Comparison of ENCODE assay signal across 19 cellular contexts in genomic region chr2:237618449-237618848, GRCh38. TPM values are rescaled to one million over a fixed set of nuclear protein-coding genes. Genes with fewer than 3 reads are reported as not detected.
DNase-seq lines count a peak whose midpoint lies in the region; ATAC-seq and TF ChIP-seq lines count a peak whose summit lies in the region.
"Had no signal": no experiment of that assay in that cellular context is flagged by ENCODE, and none has a peak within 500 bp of the region (broad histone marks: within the 10 kb centered on the region; RNA-seq: fewer than 3 reads in every experiment).

No MANE protein-coding gene starts in this region.

- H3K27ac ChIP-seq in SJSA1 (peak overlapping the region; percentile 43), sigmoid colon (peak overlapping the region in 3 of 4 donors; percentile 76 to 92 (median 87))
- H3K27ac ChIP-seq: suprapubic skin had no signal

- ATAC-seq in HG03159 (IDR thresholded peaks at IDR 0.05; ENCODE audit: unreplicated experiment) = no peak
- ATAC-seq in stimulated activated naive CD8-positive, alpha-beta T cell treated with anti-CD3 and anti-CD28 coated beads, Interleukin-15, amount 100 ng/mL, for 72 hours = no peak
- no peak for ATAC-seq in GM18870 (IDR thresholded peaks at IDR 0.05; ENCODE audit: unreplicated experiment)

- no peaks in the 10 kb centered on the region for H3K9me3 Mint-ChIP-seq in stimulated activated naive CD8-positive, alpha-beta T cell treated with anti-CD3 and anti-CD28 coated beads, Interleukin-15, amount 100 ng/mL, for 72 hours
- H3K9me3 Mint-ChIP-seq: activated naive CD8-positive, alpha-beta T cell treated with anti-CD3 and anti-CD28 coated beads, Interleukin-2, amount 10 ng/mL, durations not matched to agents 7 days and 5 days; naive B cell had no signal

- CTCF ChIA-PET in BJ (lab: Yijun Ruan, JAX) = no interaction called here

- no peak overlapping the region for H3K4me3 Mint-ChIP-seq in stimulated activated naive CD8-positive, alpha-beta T cell treated with anti-CD3 and anti-CD28 coated beads, Interleukin-15, amount 100 ng/mL, for 72 hours
- H3K4me3 Mint-ChIP-seq: activated naive CD8-positive, alpha-beta T cell treated with anti-CD3 and anti-CD28 coated beads, Interleukin-2, amount 10 ng/mL, durations not matched to agents 7 days and 5 days; naive B cell had no signal

- WGBS in sigmoid colon, 2 donors = 67 to 87% methylated on average over 2 of the region's 2 CpGs

- peaks cover 47% of the 10 kb centered on the region for H3K4me1 Mint-ChIP-seq in stimulated activated naive CD8-positive, alpha-beta T cell treated with anti-CD3 and anti-CD28 coated beads, Interleukin-15, amount 100 ng/mL, for 72 hours

- POLR2A ChIA-PET in BJ (lab: Charles Lee) = no interaction called here

- TF ChIP-seq POLR2A in sigmoid colon (IDR thresholded peaks at IDR 0.05) = no peak

- H3K36me3 ChIP-seq in BJ (ENCODE audit: control insufficient read depth, insufficient read depth, low read length) (no peaks in the 10 kb centered on the region), SJSA1 (no peaks in the 10 kb centered on the region), sigmoid colon (no peaks in the 10 kb centered on the region)
- H3K36me3 ChIP-seq: suprapubic skin had no signal

- peaks cover 55% of the 10 kb centered on the region for H3K4me1 ChIP-seq in SJSA1 (replicated peaks)
- H3K4me1 ChIP-seq in sigmoid colon = peaks cover 0 to 55% (median 39%) of the 10 kb centered on the region in 4 donors

- H3K9me3 ChIP-seq in SJSA1 (replicated peaks) (no peaks in the 10 kb centered on the region), sigmoid colon (no peaks in the 10 kb centered on the region)
- H3K9me3 ChIP-seq: suprapubic skin had no signal

- TF ChIP-seq CTCF in BJ (IDR thresholded peaks at IDR 0.05; ENCODE audit: insufficient read depth, low read depth, low read length) (no peak), sigmoid colon (IDR thresholded peaks at IDR 0.05) (no peak)

- H3K27me3 ChIP-seq in BJ (ENCODE audit: control insufficient read depth, insufficient read depth, low read length) = no peaks in the 10 kb centered on the region
- H3K27me3 ChIP-seq in SJSA1 (replicated peaks) = no peaks in the 10 kb centered on the region
- no peaks in the 10 kb centered on the region for H3K27me3 ChIP-seq in sigmoid colon
- H3K27me3 ChIP-seq: suprapubic skin had no signal

- peak; percentile 59 for DNase-seq in BJ (ENCODE audit: low read depth)
- DNase-seq in SJSA1 (ENCODE audit: low read depth in 1 of 2, low spot score in 2 of 2) = peak in 1 of 2 experiments; percentile 49
- peak; percentile 80 for DNase-seq in fibroblast of peridontal ligament (ENCODE audit: extremely low read depth)
- no peak for DNase-seq in sigmoid colon
- DNase-seq in stimulated activated naive CD4-positive, alpha-beta T cell treated with Interleukin-2 at 50 U/mL for 16 hours (lab: John Stamatoyannopoulos, UW) = no peak
- no peak for DNase-seq in stimulated activated naive CD8-positive, alpha-beta T cell treated with anti-CD3 and anti-CD28 coated beads, Interleukin-15, amount 100 ng/mL, for 72 hours
- DNase-seq: activated naive CD8-positive, alpha-beta T cell treated with anti-CD3 and anti-CD28 coated beads, Interleukin-2, amount 10 ng/mL, durations not matched to agents 7 days and 5 days; naive B cell; NCI-H2029 had no signal

- H3K4me3 ChIP-seq in BJ (ENCODE audit: low read depth, low read length) (no peak overlapping the region), SJSA1 (no peak overlapping the region), sigmoid colon (no peak overlapping the region)
- H3K4me3 ChIP-seq: suprapubic skin had no signal

- H3K27me3 Mint-ChIP-seq in stimulated activated naive CD8-positive, alpha-beta T cell treated with anti-CD3 and anti-CD28 coated beads, Interleukin-15, amount 100 ng/mL, for 72 hours = no peaks in the 10 kb centered on the region

- intact Hi-C loops in sigmoid colon (cut with DNase I) = no loop called here

- H3K27ac Mint-ChIP-seq in stimulated activated naive CD8-positive, alpha-beta T cell treated with anti-CD3 and anti-CD28 coated beads, Interleukin-15, amount 100 ng/mL, for 72 hours = no peak overlapping the region
- H3K27ac Mint-ChIP-seq: activated naive CD8-positive, alpha-beta T cell treated with anti-CD3 and anti-CD28 coated beads, Interleukin-2, amount 10 ng/mL, durations not matched to agents 7 days and 5 days; progenitor cell of endocrine pancreas had no signal

- no peak for TF ChIP-seq EP300 in sigmoid colon (IDR thresholded peaks at IDR 0.05)

RNA-seq across cellular contexts. Expression of gene LRRFIP1, which starts 8.9 kb away (rescaled TPM):
- polyA plus RNA-seq in BJ (2011; rRNA removed) (50.4 and 58.5 TPM in 2 replicates), sigmoid colon (10 to 100 TPM; 42.0 to 73.8 (median 63.3) TPM)
- polyA minus RNA-seq in BJ (2011; rRNA and poly(A)+ RNA removed) = 31.3 and 33.0 TPM in 2 replicates
- 49.5 and 76.7 TPM in 2 replicates for total RNA-seq in SJSA1 (2014; rRNA removed; shearing (Covaris generic))
- 100 to 1,000 TPM; 112 to 185 (median 136) TPM for total RNA-seq in sigmoid colon

RNA-seq across cellular contexts. Expression of gene RAB17, which starts 27.9 kb away (rescaled TPM):
- 0.25 and 0.51 TPM in 2 replicates for polyA plus RNA-seq in BJ (2011; rRNA removed)
- polyA minus RNA-seq in BJ (2011; rRNA and poly(A)+ RNA removed) = not detected in 2 replicates
- 0.21 and 0.28 TPM in 2 replicates for total RNA-seq in SJSA1 (2014; rRNA removed; shearing (Covaris generic))
- 1 to 10 TPM in 1 of 4 donors, under 1 TPM in 3; 0.33 to 2.8 (median 0.45) TPM for total RNA-seq in sigmoid colon
- polyA plus RNA-seq in sigmoid colon = 10 to 100 TPM; 34.4 to 48.8 (median 38.4) TPM
- total RNA-seq: activated naive CD8-positive, alpha-beta T cell treated with anti-CD3 and anti-CD28 coated beads, Interleukin-2, amount 10 ng/mL, durations not matched to agents 7 days and 5 days; HT1080; T-helper 2 cell treated with Interferon-gamma antibody and Interleukin-4, amounts not matched to agents 100 ng/mL and 5 ng/mL, for 36 hours had no signal

RNA-seq across cellular contexts. Expression of gene PRLH, which starts 52.1 kb away (rescaled TPM):
- polyA plus RNA-seq in BJ (2011; rRNA removed) = not detected in 2 replicates
- polyA minus RNA-seq in BJ (2011; rRNA and poly(A)+ RNA removed) = not detected in 2 replicates
- total RNA-seq in SJSA1 (2014; rRNA removed; shearing (Covaris generic)) = not detected in 2 replicates
- total RNA-seq in sigmoid colon = not detected
- polyA plus RNA-seq in sigmoid colon = not detected
- total RNA-seq: activated naive CD8-positive, alpha-beta T cell treated with anti-CD3 and anti-CD28 coated beads, Interleukin-2, amount 10 ng/mL, durations not matched to agents 7 days and 5 days; chondrocyte; epithelial cell of proximal tubule; HT1080; liver; MCF 10A; progenitor cell of endocrine pancreas; suprapubic skin; T-helper 2 cell treated with Interferon-gamma antibody and Interleukin-4, amounts not matched to agents 100 ng/mL and 5 ng/mL, for 36 hours had no signal
- polyA plus RNA-seq: liver had no signal

Comparison
In these comparisons a context has a peak if more than half of its experiments do, and no peak if none do; other contexts are left out.
1. DNase-seq: peak in BJ (single experiment) and fibroblast of peridontal ligament (single experiment); none in sigmoid colon (single experiment), stimulated activated naive CD4-positive, alpha-beta T cell treated with Interleukin-2 at 50 U/mL for 16 hours (single experiment) and stimulated activated naive CD8-positive, alpha-beta T cell treated with anti-CD3 and anti-CD28 coated beads, Interleukin-15, amount 100 ng/mL, for 72 hours (0 of 2).